Comparison of ENCODE assay signal across 2 cellular contexts in the genomic region with DNA sequence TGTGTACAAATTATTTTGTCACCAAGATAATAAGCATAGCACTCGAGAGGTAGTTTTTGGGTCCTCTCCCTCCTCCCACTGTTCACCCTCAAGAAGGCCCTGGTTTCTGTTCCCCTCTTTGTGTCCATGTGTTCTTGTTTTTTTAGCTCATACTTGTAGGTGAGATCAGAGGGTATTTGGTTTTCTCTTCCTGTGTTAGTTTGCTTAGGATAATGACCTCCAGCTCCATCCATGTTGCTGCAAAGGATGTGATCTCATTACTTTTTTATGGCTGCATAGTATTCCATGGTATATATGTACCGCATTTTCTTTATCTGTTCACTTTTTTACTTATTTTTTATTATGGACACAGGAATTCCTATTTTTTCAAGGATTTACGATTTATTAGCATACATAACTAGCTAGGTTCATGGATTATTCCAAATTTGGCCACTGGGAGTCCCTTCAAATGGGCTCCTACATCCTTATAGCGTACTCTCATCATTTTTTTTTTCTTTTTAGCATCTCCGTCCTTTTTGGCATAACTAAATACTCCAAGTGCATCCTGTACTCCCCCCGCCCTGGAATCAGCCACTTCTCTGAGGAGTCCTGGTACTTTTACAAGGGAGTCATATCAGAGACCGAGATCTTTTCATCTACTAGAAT.
A peak's percentile ranks its signal among the peaks of the same experiment; 100 is the strongest.
TF ChIP-seq lines count a peak whose summit lies in the region.

No MANE protein-coding gene starts in this region.

TF ChIP-seq in IMR-90, 13 proteins besides CTCF, POLR2A, EP300 and RAD21:
- TF ChIP-seq FOS (IDR thresholded peaks at IDR 0.05; ENCODE audit: low read depth, low read length) (no peak), SMC3 (IDR thresholded peaks at IDR 0.05; ENCODE audit: low read depth, low read length) (0 out of 2 replicates have a peak, but pooled peaks have one; percentile 13)

TF ChIP-seq in K562, 482 proteins besides CTCF, POLR2A, EP300 and RAD21:
- TF ChIP-seq RBM25 (IDR thresholded peaks at IDR 0.05; ENCODE audit: low read depth, low read length, severe bottlenecking), result peak; percentile 21
- no peak for TF ChIP-seq JUNB (CRISPR knock-in tag; conservative IDR thresholded peaks at IDR 0.05)
- TF ChIP-seq ZNF146 (CRISPR knock-in tag; IDR thresholded peaks at IDR 0.05; ENCODE audit: unreplicated experiment), result peak; percentile 44
- no peak for TF ChIP-seq STAT5B (CRISPR knock-in tag; IDR thresholded peaks at IDR 0.05)
- TF ChIP-seq, protein P1, sequence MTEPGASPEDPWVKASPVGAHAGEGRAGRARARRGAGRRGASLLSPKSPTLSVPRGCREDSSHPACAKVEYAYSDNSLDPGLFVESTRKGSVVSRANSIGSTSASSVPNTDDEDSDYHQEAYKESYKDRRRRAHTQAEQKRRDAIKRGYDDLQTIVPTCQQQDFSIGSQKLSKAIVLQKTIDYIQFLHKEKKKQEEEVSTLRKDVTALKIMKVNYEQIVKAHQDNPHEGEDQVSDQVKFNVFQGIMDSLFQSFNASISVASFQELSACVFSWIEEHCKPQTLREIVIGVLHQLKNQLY (CRISPR knock-in tag; conservative IDR thresholded peaks at IDR 0.05), result no peak
TF ChIP-seq in K562: peak in this region for 2.
